In genomic region chr5:122774519-122774860, GRCh38 we compare ENCODE assay signal across 8 cellular contexts. TPM values are rescaled to one million over a fixed set of nuclear protein-coding genes. Genes with fewer than 3 reads are reported as not detected.
DNase-seq lines count a peak whose midpoint lies in the region; ATAC-seq and TF ChIP-seq lines count a peak whose summit lies in the region.

No MANE protein-coding gene starts in this region.

- ATAC-seq in GM21576 (IDR thresholded peaks at IDR 0.05; ENCODE audit: unreplicated experiment) = peak; percentile 24
- ATAC-seq in naive thymus-derived CD8-positive, alpha-beta T cell = peak; percentile 22 to 35
- no peak for ATAC-seq in HG02973 (IDR thresholded peaks at IDR 0.05; ENCODE audit: unreplicated experiment)

- H3K4me3 Mint-ChIP-seq in Calu3 (ENCODE audit: low read depth, unreplicated experiment) = peak overlapping the region; percentile 95
- peak overlapping the region; percentile 93 to 98 (median 96) for H3K4me3 Mint-ChIP-seq in naive thymus-derived CD8-positive, alpha-beta T cell

- no peaks in the 10 kb centered on the region for H3K9me3 ChIP-seq in duodenal mucosa (ENCODE audit: control insufficient read depth in 1 of 2, low read length in 2 of 2)

- no peak overlapping the region for H3K27ac Mint-ChIP-seq in Calu3 (ENCODE audit: unreplicated experiment)
- H3K27ac Mint-ChIP-seq in naive thymus-derived CD8-positive, alpha-beta T cell = peak overlapping the region; percentile 87 to 97 (median 96)

- peak overlapping the region in 1 of 2 donors; percentile 26 for H3K9ac ChIP-seq in duodenal mucosa (ENCODE audit: low read depth in 1 of 2, low read length in 2 of 2)

- peak overlapping the region; percentile 46 for H3K4me3 ChIP-seq in Jurkat, Clone E6-1 (ENCODE audit: low read length)
- H3K4me3 ChIP-seq in duodenal mucosa (ENCODE audit: low read depth in 1 of 2, low read length in 2 of 2) = peak overlapping the region; percentile 91 to 95

- no peak for TF ChIP-seq CTCF in Calu3 (IDR thresholded peaks at IDR 0.05; ENCODE audit: unreplicated experiment)

- CTCF ChIA-PET in Calu3 (lab: Charles Lee) = interaction anchor here (0.9 kb wide), 1 partner anchor 13 kb away, joined by 4 read pairs; no protein-coding TSS in a partner anchor

- POLR2A ChIA-PET in naive thymus-derived CD8-positive, alpha-beta T cell (lab: Charles Lee) = interaction anchor here (1.3 to 2.6 kb wide), 5 partner anchors 48 to 737 kb away, joined by 3 to 17 read pairs (median 6); partner anchors contain the start of genes CEP120, CSNK1G3 and SNX24

- no peak for DNase-seq in Calu3
- DNase-seq in Jurkat, Clone E6-1 (ENCODE audit: low read depth, low spot score) = no peak
- no peak for DNase-seq in naive thymus-derived CD8-positive, alpha-beta T cell
- no peak for DNase-seq in T1000 (lab: John Stamatoyannopoulos, UW)
- DNase-seq in occipital lobe (lab: John Stamatoyannopoulos, UW) = no peak

- peaks cover 0 to 14% of the 10 kb centered on the region in 2 donors for H3K4me1 ChIP-seq in duodenal mucosa (ENCODE audit: control insufficient read depth in 1 of 2, insufficient read depth in 2 of 2, low read length in 2 of 2)

- H3K4me1 Mint-ChIP-seq in Calu3 (ENCODE audit: low read depth, unreplicated experiment) = peaks cover 16% of the 10 kb centered on the region
- peaks cover 17 to 47% (median 33%) of the 10 kb centered on the region in 4 donors for H3K4me1 Mint-ChIP-seq in naive thymus-derived CD8-positive, alpha-beta T cell

- H3K36me3 ChIP-seq in duodenal mucosa (ENCODE audit: control insufficient read depth in 1 of 2, insufficient read depth in 2 of 2, low read length in 2 of 2) = no peaks in the 10 kb centered on the region

- H3K27me3 ChIP-seq in duodenal mucosa (ENCODE audit: control insufficient read depth in 1 of 2, insufficient read depth in 2 of 2, low read length in 2 of 2) = no peaks in the 10 kb centered on the region

- H3K27ac ChIP-seq in duodenal mucosa (ENCODE audit: low read depth, low read length) = no peak overlapping the region

- no peaks in the 10 kb centered on the region for H3K9me3 Mint-ChIP-seq in Calu3 (ENCODE audit: low read depth, unreplicated experiment)
- H3K9me3 Mint-ChIP-seq in naive thymus-derived CD8-positive, alpha-beta T cell = no peaks in the 10 kb centered on the region

- intact Hi-C loops in Calu3 (cut with micrococcal nuclease; ENCODE audit: unreplicated experiment) = no loop called here

- H3K36me3 Mint-ChIP-seq in Calu3 (ENCODE audit: insufficient read depth, unreplicated experiment) = peaks cover 20% of the 10 kb centered on the region
- H3K36me3 Mint-ChIP-seq in naive thymus-derived CD8-positive, alpha-beta T cell = no peaks in the 10 kb centered on the region

- no TSS peak for BruUV-seq in Calu3 (replicated peaks; lab: Mats Ljungman, UMichigan)

- peaks cover 19% of the 10 kb centered on the region for H3K27me3 Mint-ChIP-seq in Calu3 (ENCODE audit: unreplicated experiment)
- peaks cover 0 to 11% (median 1%) of the 10 kb centered on the region in 5 donors for H3K27me3 Mint-ChIP-seq in naive thymus-derived CD8-positive, alpha-beta T cell

RNA-seq across cellular contexts. Expression of gene SNX2, which starts 0.4 kb away (rescaled TPM):
- total RNA-seq in Calu3 (2022) (96.3 and 97.0 TPM in 2 replicates), occipital lobe (58.3 TPM)
- 87.0 TPM for polyA plus RNA-seq in Jurkat, Clone E6-1 (2012; ENCODE audit: insufficient read depth, insufficient read length)
- 10 to 100 TPM; 58.2 to 72.2 TPM for total RNA-seq in naive thymus-derived CD8-positive, alpha-beta T cell
- 10 to 100 TPM; 47.6 to 76.5 (median 58.0) TPM for polyA plus RNA-seq in naive thymus-derived CD8-positive, alpha-beta T cell
